In genomic region chr2:225207471-225207870, GRCh38 we compare ENCODE assay signal across 23 cellular contexts.
"Had no signal": no experiment of that assay in that cellular context is flagged by ENCODE, and none has a peak within 500 bp of the region (broad histone marks: within the 10 kb centered on the region; RNA-seq: fewer than 3 reads in every experiment).

No MANE protein-coding gene starts in this region.

- H3K27me3 Mint-ChIP-seq: stimulated activated naive CD8-positive, alpha-beta T cell treated with anti-CD3 and anti-CD28 coated beads, Interleukin-15, amount 100 ng/mL, for 72 hours; type B pancreatic cell had no signal

- DNase-seq: dermis blood vessel endothelial cell; effector memory CD4-positive, alpha-beta T cell; erythroblast; head of caudate nucleus; left ventricle myocardium superior; lower lobe of right lung; naive thymus-derived CD8-positive, alpha-beta T cell; occipital lobe; pancreas; stimulated activated CD4-positive, alpha-beta T cell treated with anti-CD3 and anti-CD28 coated beads, Interleukin-12 subunit alpha, Interleukin-12 subunit beta, amount 100 ng/mL, for 4 hours; stimulated activated CD4-positive, alpha-beta T cell treated with anti-CD3 and anti-CD28 coated beads, Interleukin-1b, Interleukin-23, amount 100 ng/mL, for 48 hours; stimulated activated CD4-positive, alpha-beta T cell treated with anti-CD3 and anti-CD28 coated beads, Interleukin-4, amount 100 ng/mL, for 1 hour; stimulated activated CD8-positive, alpha-beta memory T cell treated with anti-CD3 and anti-CD28 coated beads, Interleukin-4, amount 100 ng/mL, for 48 hours; stimulated activated naive CD4-positive, alpha-beta T cell; stimulated activated naive CD8-positive, alpha-beta T cell treated with anti-CD3 and anti-CD28 coated beads, Interleukin-15, amount 100 ng/mL, for 72 hours; thyroid gland had no signal

- H3K4me1 ChIP-seq: lower lobe of right lung, pancreas, thyroid gland had no signal

- H3K27ac ChIP-seq: coronary artery, lower lobe of right lung, pancreas, thyroid gland had no signal

- H3K27me3 ChIP-seq: pancreas, thyroid gland had no signal

- H3K4me2 ChIP-seq: smooth muscle cell had no signal

- H3K9me3 Mint-ChIP-seq: type B pancreatic cell had no signal

- H3K4me1 Mint-ChIP-seq: stimulated activated naive CD8-positive, alpha-beta T cell treated with anti-CD3 and anti-CD28 coated beads, Interleukin-15, amount 100 ng/mL, for 72 hours had no signal

- H3K27ac Mint-ChIP-seq: naive thymus-derived CD8-positive, alpha-beta T cell; stimulated activated naive CD8-positive, alpha-beta T cell treated with anti-CD3 and anti-CD28 coated beads, Interleukin-15, amount 100 ng/mL, for 72 hours; type B pancreatic cell had no signal

- H3K36me3 Mint-ChIP-seq: type B pancreatic cell had no signal

- FAIRE-seq: endothelial cell of umbilical vein, frontal cortex, keratinocyte, pancreas had no signal

- H3K9me3 ChIP-seq: lower lobe of right lung, pancreas, thyroid gland had no signal

- H3K4me3 Mint-ChIP-seq: naive thymus-derived CD8-positive, alpha-beta T cell; stimulated activated naive CD8-positive, alpha-beta T cell treated with anti-CD3 and anti-CD28 coated beads, Interleukin-15, amount 100 ng/mL, for 72 hours; type B pancreatic cell had no signal

- ATAC-seq: left ventricle myocardium superior; lower lobe of right lung; naive thymus-derived CD8-positive, alpha-beta T cell; pancreas; sciatic nerve; stimulated activated naive CD8-positive, alpha-beta T cell treated with anti-CD3 and anti-CD28 coated beads, Interleukin-15, amount 100 ng/mL, for 72 hours had no signal

- H3K4me3 ChIP-seq: coronary artery, lower lobe of right lung, pancreas, smooth muscle cell, thyroid gland had no signal

- H3K36me3 ChIP-seq: lower lobe of right lung, pancreas, thyroid gland had no signal
